In genomic region chr5:32225445-32225844, GRCh38 we compare ENCODE assay signal across 12 cellular contexts. TPM values are rescaled to one million over a fixed set of nuclear protein-coding genes. Genes with fewer than 3 reads are reported as not detected.
A peak's percentile ranks its signal among the peaks of the same experiment; 100 is the strongest.
DNase-seq lines count a peak whose midpoint lies in the region; TF ChIP-seq lines count a peak whose summit lies in the region.
"Had no signal": no experiment of that assay in that cellular context is flagged by ENCODE, and none has a peak within 500 bp of the region (broad histone marks: within the 10 kb centered on the region; RNA-seq: fewer than 3 reads in every experiment).

No MANE protein-coding gene starts in this region.

- CTCF ChIA-PET in AG04449 (lab: Yijun Ruan, JAX) (interaction anchor here (5.7 kb wide), 1 partner anchor 7 kb away, joined by 37 read pairs; no protein-coding TSS in a partner anchor), PC-9 (lab: Charles Lee) (interaction anchor here (0.6 to 0.7 kb wide), 3 partner anchors 25 to 141 kb away, joined by 3 to 5 read pairs (median 3); no protein-coding TSS in a partner anchor)

- no peak overlapping the region for H3K4me2 ChIP-seq in PC-9

- H3F3A ChIP-seq in PC-9 (ENCODE audit: insufficient read depth, low read depth), result 0 out of 2 replicates have a peak, but pooled peaks cover 12% of the 10 kb centered on the region

- H3K4me3 ChIP-seq in AG04449 (ENCODE audit: low read depth, low read length), result no peak overlapping the region
- no peak overlapping the region for H3K4me3 ChIP-seq in PC-9

- H4K20me1 ChIP-seq in PC-9 (ENCODE audit: insufficient read depth), result no peaks in the 10 kb centered on the region

- no peaks in the 10 kb centered on the region for H3K9me2 ChIP-seq in PC-9 (ENCODE audit: insufficient read depth)

- no TSS peak for BruUV-seq in PC-9 (replicated peaks; lab: Mats Ljungman, UMichigan)

- TF ChIP-seq CTCF in AG04449 (IDR thresholded peaks at IDR 0.05; ENCODE audit: insufficient read depth, low read length, missing control alignments) (no peak), PC-9 (conservative IDR thresholded peaks at IDR 0.05) (no peak), GM10266 (IDR thresholded peaks at IDR 0.05; ENCODE audit: control insufficient read depth, insufficient read depth, low read depth, missing control alignments) (no peak)

- no peak overlapping the region for H2AFZ ChIP-seq in PC-9

- H3K79me2 ChIP-seq in PC-9 (ENCODE audit: low read depth), result no peaks in the 10 kb centered on the region

- no peaks in the 10 kb centered on the region for H3K9me3 ChIP-seq in PC-9 (ENCODE audit: insufficient read depth, low read depth)

- no peaks in the 10 kb centered on the region for H3K36me3 ChIP-seq in PC-9 (ENCODE audit: low read depth)

- H3K4me1 ChIP-seq in PC-9 (replicated peaks; ENCODE audit: insufficient read depth), result peaks cover 33% of the 10 kb centered on the region

- peak; percentile 36 for DNase-seq in AG04449 (ENCODE audit: low read depth, low spot score)
- peak in 1 of 2 experiments; percentile 33 for DNase-seq in PC-9
- peak; percentile 89 for DNase-seq in fibroblast of the conjunctiva (ENCODE audit: low read depth)
- DNase-seq in non-pigmented ciliary epithelial cell (ENCODE audit: low read depth), result peak; percentile 54
- DNase-seq in NCI-H1930 (lab: John Stamatoyannopoulos, UW), result no peak
- DNase-seq in COLO668 (lab: John Stamatoyannopoulos, UW; ENCODE audit: unreplicated experiment), result no peak
- no peak for DNase-seq in GM10266 (ENCODE audit: extremely low spot score)
- no peak for DNase-seq in NAMALWA (ENCODE audit: low spot score)
- DNase-seq: activated CD4-positive, alpha-beta T cell treated with anti-CD3 and anti-CD28 coated beads for 36 hours; activated naive CD8-positive, alpha-beta T cell treated with anti-CD3 and anti-CD28 coated beads, Interleukin-2, amount 10 ng/mL, durations not matched to agents 7 days and 5 days; mesendoderm; substantia nigra had no signal

- POLR2A ChIA-PET in AG04449 (lab: Yijun Ruan, JAX) (no interaction called here), PC-9 (lab: Charles Lee; ENCODE audit: unreplicated experiment) (interaction anchor here (0.6 kb wide), 1 partner anchor 41 kb away, joined by 8 read pairs; no protein-coding TSS in a partner anchor)

- peak overlapping the region; percentile 32 for H3K27ac ChIP-seq in PC-9

- intact Hi-C loops in PC-9 (cut with micrococcal nuclease; ENCODE audit: unreplicated experiment), result no loop called here

- no peaks in the 10 kb centered on the region for H3K27me3 ChIP-seq in PC-9 (ENCODE audit: insufficient read depth, low read depth)

RNA-seq across cellular contexts. Expression of gene GOLPH3, which starts 51.3 kb away (rescaled TPM):
- 179 and 267 TPM in 2 replicates for total RNA-seq in PC-9 (2021)

Comparison
In these comparisons a context has a peak if more than half of its experiments do, and no peak if none do; other contexts are left out.
1. DNase-seq: peak in AG04449 (single experiment), fibroblast of the conjunctiva (single experiment) and non-pigmented ciliary epithelial cell (single experiment); none in NCI-H1930 (0 of 2), COLO668 (single experiment), GM10266 (single experiment) and NAMALWA (single experiment).